Comparison of ENCODE assay signal across 25 cellular contexts in the genomic region with DNA sequence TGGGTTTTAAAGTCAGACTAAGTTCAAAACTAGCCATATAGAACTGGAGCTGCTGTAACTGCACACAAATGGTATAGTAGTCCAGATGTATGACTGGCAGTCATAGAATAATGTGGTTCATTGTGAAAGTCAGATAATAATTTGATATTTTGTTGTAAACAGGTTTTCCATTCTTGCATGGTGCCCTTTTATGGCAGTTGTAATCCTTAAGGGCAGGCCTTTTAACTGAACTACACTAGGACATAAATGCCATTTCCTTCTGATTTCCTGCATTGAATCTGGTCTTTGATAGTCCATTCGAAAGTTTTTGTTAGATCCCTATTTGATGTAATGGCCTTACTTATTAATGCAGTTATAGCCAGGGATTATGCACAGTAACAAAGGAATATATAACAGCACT.
"Had no signal": no experiment of that assay in that cellular context is flagged by ENCODE, and none has a peak within 500 bp of the region (broad histone marks: within the 10 kb centered on the region; RNA-seq: fewer than 3 reads in every experiment).

No MANE protein-coding gene starts in this region.

- ATAC-seq: activated CD8-positive, alpha-beta memory T cell treated with anti-CD3 and anti-CD28 coated beads, Interleukin-2, amount 10 ng/mL, durations not matched to agents 7 days and 5 days; activated CD8-positive, alpha-beta T cell treated with anti-CD3 and anti-CD28 coated beads, Interleukin-2, amount 10 ng/mL, durations not matched to agents 7 days and 5 days; left lung; lower lobe of right lung; sciatic nerve had no signal

- H3K36me3 ChIP-seq: left lung, lower lobe of right lung, tibial nerve had no signal

- DNase-seq: activated B cell treated with CpG ODN at 0.5 μM for 24 hours; activated CD8-positive, alpha-beta memory T cell treated with anti-CD3 and anti-CD28 coated beads, Interleukin-2, amount 10 ng/mL, durations not matched to agents 7 days and 5 days; activated CD8-positive, alpha-beta T cell treated with anti-CD3 and anti-CD28 coated beads, Interleukin-2, amount 10 ng/mL, durations not matched to agents 7 days and 5 days; activated effector memory CD4-positive, alpha-beta T cell treated with Interleukin-2 at 50 U/mL for 16 hours; activated naive CD4-positive, alpha-beta T cell treated with Interleukin-2 at 50 U/mL for 16 hours; activated T-cell treated with anti-CD3 and anti-CD28 coated beads for 4 hours; anterior cingulate cortex; dermis blood vessel endothelial cell; effector CD4-positive, alpha-beta T cell; head of caudate nucleus; hypothalamus; immature natural killer cell; left lung; lower lobe of right lung; mesendoderm; retina; small intestine; stimulated activated CD4-positive, alpha-beta T cell treated with anti-CD3 and anti-CD28 coated beads, Interleukin-4, amount 100 ng/mL, for 4 hours; stimulated activated CD8-positive, alpha-beta memory T cell treated with anti-CD3 and anti-CD28 coated beads, Interleukin-4, amount 100 ng/mL, for 48 hours; stimulated activated naive CD4-positive, alpha-beta T cell; T-helper 2 cell had no signal

- H3K9me3 ChIP-seq: left lung, lower lobe of right lung, tibial nerve had no signal

- FAIRE-seq: bronchial epithelial cell, small intestine had no signal

- H3K27ac ChIP-seq: epithelial cell of prostate, left lung, lower lobe of right lung, tibial nerve had no signal

- H3K27me3 ChIP-seq: left lung, tibial nerve had no signal

- H3K4me1 ChIP-seq: left lung had no signal

- H3K4me3 ChIP-seq: left lung, lower lobe of right lung, tibial nerve had no signal
